ENCODE assay signal across 1 cellular context in genomic region chr16:51853586-51853985, GRCh38.
TF ChIP-seq lines count a peak whose summit lies in the region.

No MANE protein-coding gene starts in this region.

TF ChIP-seq in GM23338, 12 proteins besides CTCF, POLR2A, EP300 and RAD21 (continued from another document):
- TF ChIP-seq ZNF462 (CRISPR knock-in tag; IDR thresholded peaks at IDR 0.05) (no peak), POLR2AphosphoS5 (IDR thresholded peaks at IDR 0.05; ENCODE audit: low read depth) (no peak), JUNB (IDR thresholded peaks at IDR 0.05; ENCODE audit: unreplicated experiment) (no peak), ZNF331 (CRISPR knock-in tag; IDR thresholded peaks at IDR 0.05; ENCODE audit: low read depth) (no peak), STAT1 (IDR thresholded peaks at IDR 0.05; ENCODE audit: unreplicated experiment) (no peak)
